ENCODE assay signal across 8 cellular contexts in genomic region chr21:34615487-34615814, GRCh38. TPM values are rescaled to one million over a fixed set of nuclear protein-coding genes. Genes with fewer than 3 reads are reported as not detected.
DNase-seq lines count a peak whose midpoint lies in the region; ATAC-seq and TF ChIP-seq lines count a peak whose summit lies in the region.

No MANE protein-coding gene starts in this region.

- peak overlapping the region; percentile 75 for H3K4me3 Mint-ChIP-seq in activated T-helper 2 cell treated with anti-CD3 and anti-CD28 coated beads, Interferon-gamma antibody, Interleukin-2, Interleukin-4, amounts not matched to agents 10 μg/mL and 5 μg/mL and 100 μg/mL, durations not matched to agents 14 hours and 24 hours and 36 hours (ENCODE audit: low read depth)

- H3K9me3 ChIP-seq in heart left ventricle (no peaks in the 10 kb centered on the region), left lung (no peaks in the 10 kb centered on the region), upper lobe of right lung (no peaks in the 10 kb centered on the region)

- WGBS in heart left ventricle, 4 donors = 0 to 3% (median 1%) methylated on average over 4 to 8 of the region's 8 CpGs

- no peaks in the 10 kb centered on the region for H3K36me3 ChIP-seq in heart left ventricle
- no peaks in the 10 kb centered on the region for H3K36me3 ChIP-seq in left lung
- no peaks in the 10 kb centered on the region for H3K36me3 ChIP-seq in upper lobe of right lung

- POLR2A ChIA-PET in GM10248 (lab: Yijun Ruan, JAX) = no interaction called here

- intact Hi-C loops in heart left ventricle (cut with DNase I) = no loop called here
- intact Hi-C loops in cardiac septum (cut with DNase I) = no loop called here
- intact Hi-C loops in activated T-helper 2 cell treated with anti-CD3 and anti-CD28 coated beads, Interferon-gamma antibody, Interleukin-2, Interleukin-4, amounts not matched to agents 10 μg/mL and 5 μg/mL and 100 μg/mL, durations not matched to agents 14 hours and 24 hours and 36 hours (cut with micrococcal nuclease) = loop anchor here (2.0 to 10.0 kb wide), 2 partner anchors 701 to 971 kb away; partner anchors contain the start of genes ATP5PO, CRYZL1 and ITSN1
- intact Hi-C loops in left lung (cut with DNase I) = no loop called here
- intact Hi-C loops in upper lobe of right lung (cut with DNase I) = no loop called here

- H3K4me1 ChIP-seq in heart left ventricle = peaks cover 3 to 54% (median 27%) of the 10 kb centered on the region in 12 donors
- peaks cover 4 to 25% of the 10 kb centered on the region in 2 donors for H3K4me1 ChIP-seq in left lung
- peaks cover 14% of the 10 kb centered on the region for H3K4me1 ChIP-seq in upper lobe of right lung

- peaks cover 19% of the 10 kb centered on the region for H3K27me3 Mint-ChIP-seq in activated T-helper 2 cell treated with anti-CD3 and anti-CD28 coated beads, Interferon-gamma antibody, Interleukin-2, Interleukin-4, amounts not matched to agents 10 μg/mL and 5 μg/mL and 100 μg/mL, durations not matched to agents 14 hours and 24 hours and 36 hours (ENCODE audit: low read depth)

- no peak for TF ChIP-seq POLR2A in heart left ventricle (IDR thresholded peaks at IDR 0.05)

- peak overlapping the region; percentile 78 to 95 (median 89) for H3K27ac ChIP-seq in heart left ventricle
- H3K27ac ChIP-seq in left lung = peak overlapping the region; percentile 66 to 91
- peak overlapping the region; percentile 81 for H3K27ac ChIP-seq in upper lobe of right lung

- TF ChIP-seq CTCF in heart left ventricle (IDR thresholded peaks at IDR 0.05) = no peak
- no peak for TF ChIP-seq CTCF in left lung (IDR thresholded peaks at IDR 0.05)
- no peak for TF ChIP-seq CTCF in upper lobe of right lung (IDR thresholded peaks at IDR 0.05)
- no peak for TF ChIP-seq CTCF in GM10248 (IDR thresholded peaks at IDR 0.05; ENCODE audit: control extremely low read depth, extremely low read depth, low read depth, missing control alignments)

- H3K4me3 ChIP-seq in heart left ventricle = peak overlapping the region; percentile 56 to 99 (median 82)
- peak overlapping the region; percentile 56 to 67 for H3K4me3 ChIP-seq in left lung
- H3K4me3 ChIP-seq in upper lobe of right lung = peak overlapping the region; percentile 70

- ATAC-seq in heart left ventricle (no peak), left lung (peak; percentile 49), upper lobe of right lung (no peak)

- H3K36me3 Mint-ChIP-seq in activated T-helper 2 cell treated with anti-CD3 and anti-CD28 coated beads, Interferon-gamma antibody, Interleukin-2, Interleukin-4, amounts not matched to agents 10 μg/mL and 5 μg/mL and 100 μg/mL, durations not matched to agents 14 hours and 24 hours and 36 hours (ENCODE audit: low read depth) = no peaks in the 10 kb centered on the region

- no peak for DNase-seq in heart left ventricle
- no peak for DNase-seq in cardiac septum (ENCODE audit: low spot score)
- no peak for DNase-seq in activated T-helper 2 cell treated with anti-CD3 and anti-CD28 coated beads, Interferon-gamma antibody, Interleukin-2, Interleukin-4, amounts not matched to agents 10 μg/mL and 5 μg/mL and 100 μg/mL, durations not matched to agents 14 hours and 24 hours and 36 hours (ENCODE audit: low spot score)
- no peak for DNase-seq in left lung
- DNase-seq in upper lobe of right lung = no peak
- DNase-seq in NOMO-1 (lab: John Stamatoyannopoulos, UW; ENCODE audit: unreplicated experiment in 2 of 2) = no peak
- DNase-seq in HPDE6-E6E7 (ENCODE audit: extremely low spot score) = no peak
- DNase-seq in GM10248 (ENCODE audit: extremely low spot score) = no peak

- H3K4me1 Mint-ChIP-seq in activated T-helper 2 cell treated with anti-CD3 and anti-CD28 coated beads, Interferon-gamma antibody, Interleukin-2, Interleukin-4, amounts not matched to agents 10 μg/mL and 5 μg/mL and 100 μg/mL, durations not matched to agents 14 hours and 24 hours and 36 hours (ENCODE audit: low read depth) = peaks cover 17% of the 10 kb centered on the region

- CTCF ChIA-PET in GM10248 (lab: Yijun Ruan, JAX) = interaction anchor here (1.1 to 6.7 kb wide), 8 partner anchors 12 to 247 kb away, joined by 3 to 67 read pairs (median 5); no protein-coding TSS in a partner anchor

- no peaks in the 10 kb centered on the region for H3K27me3 ChIP-seq in heart left ventricle
- H3K27me3 ChIP-seq in left lung = no peaks in the 10 kb centered on the region
- H3K27me3 ChIP-seq in upper lobe of right lung = no peaks in the 10 kb centered on the region

- no peaks in the 10 kb centered on the region for H3K9me3 Mint-ChIP-seq in activated T-helper 2 cell treated with anti-CD3 and anti-CD28 coated beads, Interferon-gamma antibody, Interleukin-2, Interleukin-4, amounts not matched to agents 10 μg/mL and 5 μg/mL and 100 μg/mL, durations not matched to agents 14 hours and 24 hours and 36 hours

- peak overlapping the region; percentile 11 for H3K27ac Mint-ChIP-seq in activated T-helper 2 cell treated with anti-CD3 and anti-CD28 coated beads, Interferon-gamma antibody, Interleukin-2, Interleukin-4, amounts not matched to agents 10 μg/mL and 5 μg/mL and 100 μg/mL, durations not matched to agents 14 hours and 24 hours and 36 hours

RNA-seq across cellular contexts. Expression of gene RCAN1, which starts 0.5 kb away (rescaled TPM):
- total RNA-seq in heart left ventricle (100 to 1,000 TPM in 1 of 9 donors, 10 to 100 TPM in 8; 33.7 to 102 (median 57.6) TPM), cardiac septum (158 TPM), left lung (10 to 100 TPM; 29.8 to 62.6 TPM), upper lobe of right lung (26.9 TPM)
- 10 to 100 TPM; 56.3 to 99.1 TPM for polyA plus RNA-seq in heart left ventricle
- total RNA-seq in activated T-helper 2 cell treated with anti-CD3 and anti-CD28 coated beads, Interferon-gamma antibody, Interleukin-2, Interleukin-4, amounts not matched to agents 10 μg/mL and 5 μg/mL and 100 μg/mL, durations not matched to agents 14 hours and 24 hours and 36 hours = 21.1 and 21.8 TPM in 2 replicates

RNA-seq across cellular contexts. Expression of gene CLIC6, which starts 53.3 kb away (rescaled TPM):
- 10 to 100 TPM in 1 of 9 donors, 1 to 10 TPM in 8; 2.6 to 15.7 (median 7.5) TPM for total RNA-seq in heart left ventricle
- 1 to 10 TPM; 5.5 to 8.4 TPM for polyA plus RNA-seq in heart left ventricle
- total RNA-seq in cardiac septum = 8.9 TPM
- 1.0 and 1.3 TPM in 2 replicates for total RNA-seq in activated T-helper 2 cell treated with anti-CD3 and anti-CD28 coated beads, Interferon-gamma antibody, Interleukin-2, Interleukin-4, amounts not matched to agents 10 μg/mL and 5 μg/mL and 100 μg/mL, durations not matched to agents 14 hours and 24 hours and 36 hours
- 10 to 100 TPM; 21.0 to 21.2 TPM for total RNA-seq in left lung
- 12.3 TPM for total RNA-seq in upper lobe of right lung
